Comparison of ENCODE assay signal across 8 cellular contexts in genomic region chr15:82262422-82263026, GRCh38. TPM values are rescaled to one million over a fixed set of nuclear protein-coding genes. Genes with fewer than 3 reads are reported as not detected.
DNase-seq lines count a peak whose midpoint lies in the region; ATAC-seq, FAIRE-seq and TF ChIP-seq lines count a peak whose summit lies in the region.

TSS of gene EFL1 (minus strand) at chr15:82262734. CDS start at chr15:82261778, 956 bp downstream.
TSS of gene SAXO2 (plus strand) at chr15:82262818. CDS start at chr15:82262880, 62 bp downstream.

- H3K27ac ChIP-seq in gastroesophageal sphincter (peak within 1 kb of the TSS; percentile 3 to 86 (median 82)), neutrophil (peak within 1 kb of the TSS; percentile 67)

- FAIRE-seq in G401.6 (lab: Jason Lieb, UNC), result peak; percentile 76

- TF ChIP-seq CTCF in gastroesophageal sphincter (IDR thresholded peaks at IDR 0.05) (no peak), neutrophil (IDR thresholded peaks at IDR 0.05) (no peak)

- H3K9me3 ChIP-seq in HAP-1, result no peaks in the 10 kb centered on the region
- H3K9me3 ChIP-seq in MG63, result no peaks in the 10 kb centered on the region
- no peaks in the 10 kb centered on the region for H3K9me3 ChIP-seq in gastroesophageal sphincter
- H3K9me3 ChIP-seq in neutrophil, result no peaks in the 10 kb centered on the region

- ATAC-seq in gastroesophageal sphincter, result peak; percentile 99

- H3K27me3 ChIP-seq in HAP-1 (ENCODE audit: low read depth) (no peaks in the 10 kb centered on the region), MG63 (no peaks in the 10 kb centered on the region), gastroesophageal sphincter (no peaks in the 10 kb centered on the region), neutrophil (no peaks in the 10 kb centered on the region)

- no peak for TF ChIP-seq EP300 in gastroesophageal sphincter (IDR thresholded peaks at IDR 0.05)

- TF ChIP-seq POLR2A in gastroesophageal sphincter (IDR thresholded peaks at IDR 0.05), result peak; percentile 19 to 48

- DNase-seq in HAP-1 (ENCODE audit: low spot score in 2 of 2) (peak; percentile 96 to 100), MG63 (peak; percentile 93), SIG-M5 treated with dmso at 0.1 percent for 504 hours (lab: John Stamatoyannopoulos, UW; ENCODE audit: unreplicated experiment) (peak; percentile 78), superior temporal gyrus (ENCODE audit: extremely low spot score) (peak; percentile 88)
- peak; percentile 94 for DNase-seq in activated naive CD4-positive, alpha-beta T cell treated with Interleukin-2 at 50 U/mL for 16 hours

- H3K4me1 ChIP-seq in HAP-1, result peaks cover 18% of the 10 kb centered on the region
- peaks cover 0 to 29% (median 0%) of the 10 kb centered on the region in 3 donors for H3K4me1 ChIP-seq in gastroesophageal sphincter
- H3K4me1 ChIP-seq in neutrophil (ENCODE audit: control insufficient read depth in 1 of 2, insufficient read depth in 1 of 2, low read depth in 1 of 2, low read length in 1 of 2), result peaks cover 10 to 14% of the 10 kb centered on the region in 2 experiments

- in situ Hi-C loops in HAP-1 (cut with MboI; ENCODE audit: low sequenced_read_pairs), result no loop called here

- H3K36me3 ChIP-seq in HAP-1 (replicated peaks) (peaks cover 16% of the 10 kb centered on the region), MG63 (peaks cover 23% of the 10 kb centered on the region), gastroesophageal sphincter (peaks cover 0 to 12% of the 10 kb centered on the region in 2 donors), neutrophil (peaks cover 14% of the 10 kb centered on the region)

- peak within 1 kb of the TSS; percentile 95 for H3K4me3 ChIP-seq in HAP-1
- H3K4me3 ChIP-seq in MG63, result peak within 1 kb of the TSS; percentile 82
- peak within 1 kb of the TSS; percentile 64 to 90 for H3K4me3 ChIP-seq in gastroesophageal sphincter
- peak within 1 kb of the TSS; percentile 72 to 78 for H3K4me3 ChIP-seq in neutrophil (ENCODE audit: low read depth in 1 of 2, low read length in 1 of 2)

- 0% methylated on average over 8 to 9 of the region's 57 CpGs for WGBS in gastroesophageal sphincter (ENCODE audit: low coverage in 1 of 2), 2 donors

RNA-seq across cellular contexts. Expression of gene EFL1, which starts in this region (rescaled TPM):
- 18.2 and 18.7 TPM in 2 replicates for total RNA-seq in MG63 (2014; rRNA removed; shearing (Covaris generic); ENCODE audit: low replicate concordance)
- 10 to 100 TPM; 12.1 to 17.7 (median 15.5) TPM for total RNA-seq in gastroesophageal sphincter

RNA-seq across cellular contexts. Expression of gene SAXO2, which starts in this region (rescaled TPM):
- 0.05 TPM in 1 of 2 replicates, not detected in the other for total RNA-seq in MG63 (2014; rRNA removed; shearing (Covaris generic); ENCODE audit: low replicate concordance)
- 1 to 10 TPM in 1 of 4 donors, under 1 TPM in 3; 0.12 to 9.0 (median 0.50) TPM for total RNA-seq in gastroesophageal sphincter

Comparison
In these comparisons a context has a peak if more than half of its experiments do, and no peak if none do; other contexts are left out.
1. Peak in every context shown above with its lines: DNase-seq, ATAC-seq, H3K4me3 ChIP-seq and H3K27ac ChIP-seq.